Comparison of ENCODE assay signal across 2 cellular contexts in genomic region chr12:48551636-48552035, GRCh38. TPM values are rescaled to one million over a fixed set of nuclear protein-coding genes. Genes with fewer than 3 reads are reported as not detected.
"Had no signal": no experiment of that assay in that cellular context is flagged by ENCODE, and none has a peak within 500 bp of the region (broad histone marks: within the 10 kb centered on the region; RNA-seq: fewer than 3 reads in every experiment).

No MANE protein-coding gene starts in this region.

RNA-seq across cellular contexts. Expression of gene LALBA, which starts 18.2 kb away (rescaled TPM):
- total RNA-seq: G401, GM12878 had no signal
- polyA plus RNA-seq: GM12878 had no signal

RNA-seq across cellular contexts. Expression of gene OR8S1, which starts 26.2 kb away (rescaled TPM):
- total RNA-seq: G401, GM12878 had no signal
- polyA plus RNA-seq: GM12878 had no signal
